8 cellular contexts compared by ENCODE assay signal in the genomic region with DNA sequence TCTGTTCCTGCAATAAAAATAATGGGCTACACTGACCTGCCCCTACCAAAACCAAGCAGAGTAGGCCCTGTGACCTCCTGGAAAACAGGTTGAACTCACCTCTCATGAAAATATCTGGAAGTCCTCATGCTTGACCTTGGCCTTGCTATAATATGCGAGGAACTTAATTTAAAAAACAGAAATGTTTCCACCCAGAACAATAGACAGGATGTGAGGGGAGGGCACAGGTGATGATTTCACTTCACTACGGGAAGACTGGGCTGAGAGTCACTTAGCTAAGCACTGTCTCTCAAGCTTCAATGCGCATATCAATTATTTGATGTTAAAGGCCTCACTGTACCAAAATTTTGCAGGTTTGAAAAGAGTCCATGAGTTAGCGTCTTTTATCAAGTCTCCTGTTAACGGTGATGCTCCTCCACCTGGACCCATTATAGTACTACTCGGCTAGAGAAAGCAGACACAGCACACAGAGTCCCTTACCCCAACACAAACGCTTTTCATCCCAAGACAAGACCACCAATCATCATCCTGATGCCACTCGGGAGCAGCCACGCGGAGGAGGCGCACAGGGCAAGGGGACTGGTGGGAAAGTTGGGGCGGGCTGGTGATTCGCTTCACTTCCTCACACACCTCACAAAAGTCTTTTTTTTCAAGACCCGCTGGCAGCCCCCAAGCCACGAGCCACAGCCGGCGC. TPM values are rescaled to one million over a fixed set of nuclear protein-coding genes. Genes with fewer than 3 reads are reported as not detected.
DNase-seq lines count a peak whose midpoint lies in the region; ATAC-seq and TF ChIP-seq lines count a peak whose summit lies in the region.

No MANE protein-coding gene starts in this region.

- H3K4me3 Mint-ChIP-seq in osteocyte (ENCODE audit: unreplicated experiment) = peak overlapping the region; percentile 98

- TF ChIP-seq CTCF in BE2C (IDR thresholded peaks at IDR 0.05; ENCODE audit: low read depth, low read length) = no peak
- TF ChIP-seq CTCF in fibroblast of the aortic adventitia (IDR thresholded peaks at IDR 0.05; ENCODE audit: insufficient read depth, low read length) = no peak
- TF ChIP-seq CTCF in osteocyte (IDR thresholded peaks at IDR 0.05) = no peak

- peaks cover 22% of the 10 kb centered on the region for H3K9me3 Mint-ChIP-seq in osteocyte (ENCODE audit: unreplicated experiment)

- DNase-seq in BE2C = no peak
- DNase-seq in T-helper 1 cell = peak in 3 of 5 donors; percentile 4 to 13 (median 7)
- peak; percentile 11 for DNase-seq in fibroblast of the aortic adventitia (ENCODE audit: low read depth)
- no peak for DNase-seq in osteocyte (ENCODE audit: extremely low spot score, unreplicated experiment)
- DNase-seq in SK-N-DZ (ENCODE audit: low spot score) = no peak
- no peak for DNase-seq in NCI-H69 (lab: John Stamatoyannopoulos, UW)

- H3K36me3 Mint-ChIP-seq in osteocyte (ENCODE audit: unreplicated experiment) = peaks cover 39% of the 10 kb centered on the region

- ATAC-seq in GM21529 (IDR thresholded peaks at IDR 0.05; ENCODE audit: unreplicated experiment) (peak; percentile 2), HG03432 (IDR thresholded peaks at IDR 0.05; ENCODE audit: unreplicated experiment) (no peak)

- peaks cover 2% of the 10 kb centered on the region; the same call in 1 of the 2 replicates for H3K9me3 ChIP-seq in BE2C

- H3K4me1 Mint-ChIP-seq in osteocyte (ENCODE audit: unreplicated experiment) = peaks cover 23% of the 10 kb centered on the region

- H3K27ac Mint-ChIP-seq in osteocyte (ENCODE audit: unreplicated experiment) = peak overlapping the region; percentile 100

- peaks cover 47% of the 10 kb centered on the region for H3K36me3 ChIP-seq in BE2C

- no peaks in the 10 kb centered on the region for H3K27me3 Mint-ChIP-seq in osteocyte (ENCODE audit: unreplicated experiment)

- H3K27me3 ChIP-seq in BE2C = no peaks in the 10 kb centered on the region

- H3K4me1 ChIP-seq in BE2C = no peaks in the 10 kb centered on the region

- H3K4me3 ChIP-seq in BE2C (ENCODE audit: low read depth, low read length) (peak overlapping the region; percentile 86), fibroblast of the aortic adventitia (ENCODE audit: low read depth, low read length) (peak overlapping the region; percentile 91)

RNA-seq across cellular contexts. Expression of a gene that starts 25.9 kb away (rescaled TPM):
- 16.8 TPM for polyA plus RNA-seq in BE2C (2012; ENCODE audit: insufficient read depth, insufficient read length, low read depth)
- 15.9 and 39.4 TPM in 2 replicates for total RNA-seq in fibroblast of the aortic adventitia (ENCODE audit: low replicate concordance)
- total RNA-seq in osteocyte = 23.7 and 26.3 TPM in 2 replicates
- polyA plus RNA-seq in SK-N-DZ (2014; cell fraction: cytosol; rRNA removed) = 6.8 and 10.0 TPM in 2 replicates
- polyA plus RNA-seq in SK-N-DZ (2014; cell fraction: nucleus; rRNA removed) = 11.8 and 13.2 TPM in 2 replicates

RNA-seq across cellular contexts. Expression of a gene that starts 26.0 kb away (rescaled TPM):
- 78.5 TPM for polyA plus RNA-seq in BE2C (2012; ENCODE audit: insufficient read depth, insufficient read length, low read depth)
- 34.1 and 62.7 TPM in 2 replicates for total RNA-seq in fibroblast of the aortic adventitia (ENCODE audit: low replicate concordance)
- 66.6 and 68.0 TPM in 2 replicates for total RNA-seq in osteocyte
- polyA plus RNA-seq in SK-N-DZ (2014; cell fraction: cytosol; rRNA removed) = 11.3 and 20.3 TPM in 2 replicates
- 65.1 and 113 TPM in 2 replicates for polyA plus RNA-seq in SK-N-DZ (2014; cell fraction: nucleus; rRNA removed)

Comparison
In these comparisons a context has a peak if more than half of its experiments do, and no peak if none do; other contexts are left out.
1. DNase-seq: peak in T-helper 1 cell (3 of 5) and fibroblast of the aortic adventitia (single experiment); none in BE2C (single experiment), osteocyte (single experiment), SK-N-DZ (single experiment) and NCI-H69 (single experiment).